1 cellular context compared by ENCODE assay signal in the genomic region with DNA sequence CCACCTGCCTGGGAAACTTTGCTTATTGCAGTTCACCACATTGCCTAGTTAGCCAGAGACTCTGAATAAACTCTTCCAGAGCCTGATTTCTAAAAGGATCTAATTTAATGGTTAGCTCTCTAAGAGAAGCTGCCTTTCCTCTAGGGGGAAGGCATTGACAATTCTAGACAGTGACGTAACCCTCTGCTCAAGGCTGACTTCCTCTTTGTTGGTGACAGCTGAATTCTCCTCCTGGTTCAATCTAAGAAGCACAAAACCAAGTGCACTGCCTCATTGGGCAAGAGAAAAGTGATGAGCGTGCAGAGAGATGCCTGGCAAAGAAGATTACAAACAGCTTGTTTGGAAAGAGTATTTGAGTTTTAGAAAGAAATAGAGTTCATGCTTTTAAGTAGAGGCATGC.
A peak's percentile ranks its signal among the peaks of the same experiment; 100 is the strongest.
TF ChIP-seq lines count a peak whose summit lies in the region.

No MANE protein-coding gene starts in this region.

TF ChIP-seq in K562, 482 proteins besides CTCF, POLR2A, EP300 and RAD21 (continued from another document and continues in another):
- TF ChIP-seq, protein P1, sequence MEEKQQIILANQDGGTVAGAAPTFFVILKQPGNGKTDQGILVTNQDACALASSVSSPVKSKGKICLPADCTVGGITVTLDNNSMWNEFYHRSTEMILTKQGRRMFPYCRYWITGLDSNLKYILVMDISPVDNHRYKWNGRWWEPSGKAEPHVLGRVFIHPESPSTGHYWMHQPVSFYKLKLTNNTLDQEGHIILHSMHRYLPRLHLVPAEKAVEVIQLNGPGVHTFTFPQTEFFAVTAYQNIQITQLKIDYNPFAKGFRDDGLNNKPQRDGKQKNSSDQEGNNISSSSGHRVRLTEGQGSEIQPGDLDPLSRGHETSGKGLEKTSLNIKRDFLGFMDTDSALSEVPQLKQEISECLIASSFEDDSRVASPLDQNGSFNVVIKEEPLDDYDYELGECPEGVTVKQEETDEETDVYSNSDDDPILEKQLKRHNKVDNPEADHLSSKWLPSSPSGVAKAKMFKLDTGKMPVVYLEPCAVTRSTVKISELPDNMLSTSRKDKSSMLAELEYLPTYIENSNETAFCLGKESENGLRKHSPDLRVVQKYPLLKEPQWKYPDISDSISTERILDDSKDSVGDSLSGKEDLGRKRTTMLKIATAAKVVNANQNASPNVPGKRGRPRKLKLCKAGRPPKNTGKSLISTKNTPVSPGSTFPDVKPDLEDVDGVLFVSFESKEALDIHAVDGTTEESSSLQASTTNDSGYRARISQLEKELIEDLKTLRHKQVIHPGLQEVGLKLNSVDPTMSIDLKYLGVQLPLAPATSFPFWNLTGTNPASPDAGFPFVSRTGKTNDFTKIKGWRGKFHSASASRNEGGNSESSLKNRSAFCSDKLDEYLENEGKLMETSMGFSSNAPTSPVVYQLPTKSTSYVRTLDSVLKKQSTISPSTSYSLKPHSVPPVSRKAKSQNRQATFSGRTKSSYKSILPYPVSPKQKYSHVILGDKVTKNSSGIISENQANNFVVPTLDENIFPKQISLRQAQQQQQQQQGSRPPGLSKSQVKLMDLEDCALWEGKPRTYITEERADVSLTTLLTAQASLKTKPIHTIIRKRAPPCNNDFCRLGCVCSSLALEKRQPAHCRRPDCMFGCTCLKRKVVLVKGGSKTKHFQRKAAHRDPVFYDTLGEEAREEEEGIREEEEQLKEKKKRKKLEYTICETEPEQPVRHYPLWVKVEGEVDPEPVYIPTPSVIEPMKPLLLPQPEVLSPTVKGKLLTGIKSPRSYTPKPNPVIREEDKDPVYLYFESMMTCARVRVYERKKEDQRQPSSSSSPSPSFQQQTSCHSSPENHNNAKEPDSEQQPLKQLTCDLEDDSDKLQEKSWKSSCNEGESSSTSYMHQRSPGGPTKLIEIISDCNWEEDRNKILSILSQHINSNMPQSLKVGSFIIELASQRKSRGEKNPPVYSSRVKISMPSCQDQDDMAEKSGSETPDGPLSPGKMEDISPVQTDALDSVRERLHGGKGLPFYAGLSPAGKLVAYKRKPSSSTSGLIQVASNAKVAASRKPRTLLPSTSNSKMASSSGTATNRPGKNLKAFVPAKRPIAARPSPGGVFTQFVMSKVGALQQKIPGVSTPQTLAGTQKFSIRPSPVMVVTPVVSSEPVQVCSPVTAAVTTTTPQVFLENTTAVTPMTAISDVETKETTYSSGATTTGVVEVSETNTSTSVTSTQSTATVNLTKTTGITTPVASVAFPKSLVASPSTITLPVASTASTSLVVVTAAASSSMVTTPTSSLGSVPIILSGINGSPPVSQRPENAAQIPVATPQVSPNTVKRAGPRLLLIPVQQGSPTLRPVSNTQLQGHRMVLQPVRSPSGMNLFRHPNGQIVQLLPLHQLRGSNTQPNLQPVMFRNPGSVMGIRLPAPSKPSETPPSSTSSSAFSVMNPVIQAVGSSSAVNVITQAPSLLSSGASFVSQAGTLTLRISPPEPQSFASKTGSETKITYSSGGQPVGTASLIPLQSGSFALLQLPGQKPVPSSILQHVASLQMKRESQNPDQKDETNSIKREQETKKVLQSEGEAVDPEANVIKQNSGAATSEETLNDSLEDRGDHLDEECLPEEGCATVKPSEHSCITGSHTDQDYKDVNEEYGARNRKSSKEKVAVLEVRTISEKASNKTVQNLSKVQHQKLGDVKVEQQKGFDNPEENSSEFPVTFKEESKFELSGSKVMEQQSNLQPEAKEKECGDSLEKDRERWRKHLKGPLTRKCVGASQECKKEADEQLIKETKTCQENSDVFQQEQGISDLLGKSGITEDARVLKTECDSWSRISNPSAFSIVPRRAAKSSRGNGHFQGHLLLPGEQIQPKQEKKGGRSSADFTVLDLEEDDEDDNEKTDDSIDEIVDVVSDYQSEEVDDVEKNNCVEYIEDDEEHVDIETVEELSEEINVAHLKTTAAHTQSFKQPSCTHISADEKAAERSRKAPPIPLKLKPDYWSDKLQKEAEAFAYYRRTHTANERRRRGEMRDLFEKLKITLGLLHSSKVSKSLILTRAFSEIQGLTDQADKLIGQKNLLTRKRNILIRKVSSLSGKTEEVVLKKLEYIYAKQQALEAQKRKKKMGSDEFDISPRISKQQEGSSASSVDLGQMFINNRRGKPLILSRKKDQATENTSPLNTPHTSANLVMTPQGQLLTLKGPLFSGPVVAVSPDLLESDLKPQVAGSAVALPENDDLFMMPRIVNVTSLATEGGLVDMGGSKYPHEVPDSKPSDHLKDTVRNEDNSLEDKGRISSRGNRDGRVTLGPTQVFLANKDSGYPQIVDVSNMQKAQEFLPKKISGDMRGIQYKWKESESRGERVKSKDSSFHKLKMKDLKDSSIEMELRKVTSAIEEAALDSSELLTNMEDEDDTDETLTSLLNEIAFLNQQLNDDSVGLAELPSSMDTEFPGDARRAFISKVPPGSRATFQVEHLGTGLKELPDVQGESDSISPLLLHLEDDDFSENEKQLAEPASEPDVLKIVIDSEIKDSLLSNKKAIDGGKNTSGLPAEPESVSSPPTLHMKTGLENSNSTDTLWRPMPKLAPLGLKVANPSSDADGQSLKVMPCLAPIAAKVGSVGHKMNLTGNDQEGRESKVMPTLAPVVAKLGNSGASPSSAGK (IDR thresholded peaks at IDR 0.05): no peak
- TF ChIP-seq ZNF239 (CRISPR knock-in tag; IDR thresholded peaks at IDR 0.05): no peak
- no peak for TF ChIP-seq CBX5 (IDR thresholded peaks at IDR 0.05; ENCODE audit: borderline replicate concordance, low read depth)
- TF ChIP-seq ZNF431 (CRISPR knock-in tag; IDR thresholded peaks at IDR 0.05): no peak
- no peak for TF ChIP-seq ZFP36 (IDR thresholded peaks at IDR 0.05; ENCODE audit: low read depth, low read length, partially characterized antibody)
- TF ChIP-seq, protein P2, sequence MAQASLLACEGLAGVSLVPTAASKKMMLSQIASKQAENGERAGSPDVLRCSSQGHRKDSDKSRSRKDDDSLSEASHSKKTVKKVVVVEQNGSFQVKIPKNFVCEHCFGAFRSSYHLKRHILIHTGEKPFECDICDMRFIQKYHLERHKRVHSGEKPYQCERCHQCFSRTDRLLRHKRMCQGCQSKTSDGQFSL (CRISPR knock-in tag; IDR thresholded peaks at IDR 0.05): no peak
- TF ChIP-seq, protein P2 (tag; IDR thresholded peaks at IDR 0.05): no peak
- TF ChIP-seq, protein P3, sequence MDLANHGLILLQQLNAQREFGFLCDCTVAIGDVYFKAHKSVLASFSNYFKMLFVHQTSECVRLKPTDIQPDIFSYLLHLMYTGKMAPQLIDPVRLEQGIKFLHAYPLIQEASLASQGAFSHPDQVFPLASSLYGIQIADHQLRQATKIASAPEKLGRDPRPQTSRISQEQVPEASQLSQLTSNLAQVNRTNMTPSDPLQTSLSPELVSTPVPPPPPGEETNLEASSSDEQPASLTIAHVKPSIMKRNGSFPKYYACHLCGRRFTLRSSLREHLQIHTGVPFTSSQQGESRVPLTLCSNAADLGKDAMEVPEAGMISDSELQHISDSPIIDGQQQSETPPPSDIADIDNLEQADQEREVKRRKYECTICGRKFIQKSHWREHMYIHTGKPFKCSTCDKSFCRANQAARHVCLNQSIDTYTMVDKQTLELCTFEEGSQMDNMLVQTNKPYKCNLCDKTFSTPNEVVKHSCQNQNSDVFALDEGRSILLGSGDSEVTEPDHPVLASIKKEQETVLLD (IDR thresholded peaks at IDR 0.05): no peak
- peak; percentile 62; the same call in 1 of the 2 replicates for TF ChIP-seq JUND (IDR thresholded peaks at IDR 0.05; ENCODE audit: borderline replicate concordance, low read depth, low read length)
- TF ChIP-seq JUND (tag; IDR thresholded peaks at IDR 0.05; ENCODE audit: borderline replicate concordance, low read depth, low read length): peak; percentile 71; the same call in 1 of the 3 replicates
- TF ChIP-seq FOXK1 (CRISPR knock-in tag; IDR thresholded peaks at IDR 0.05; ENCODE audit: borderline replicate concordance): no peak
- TF ChIP-seq, protein P4, sequence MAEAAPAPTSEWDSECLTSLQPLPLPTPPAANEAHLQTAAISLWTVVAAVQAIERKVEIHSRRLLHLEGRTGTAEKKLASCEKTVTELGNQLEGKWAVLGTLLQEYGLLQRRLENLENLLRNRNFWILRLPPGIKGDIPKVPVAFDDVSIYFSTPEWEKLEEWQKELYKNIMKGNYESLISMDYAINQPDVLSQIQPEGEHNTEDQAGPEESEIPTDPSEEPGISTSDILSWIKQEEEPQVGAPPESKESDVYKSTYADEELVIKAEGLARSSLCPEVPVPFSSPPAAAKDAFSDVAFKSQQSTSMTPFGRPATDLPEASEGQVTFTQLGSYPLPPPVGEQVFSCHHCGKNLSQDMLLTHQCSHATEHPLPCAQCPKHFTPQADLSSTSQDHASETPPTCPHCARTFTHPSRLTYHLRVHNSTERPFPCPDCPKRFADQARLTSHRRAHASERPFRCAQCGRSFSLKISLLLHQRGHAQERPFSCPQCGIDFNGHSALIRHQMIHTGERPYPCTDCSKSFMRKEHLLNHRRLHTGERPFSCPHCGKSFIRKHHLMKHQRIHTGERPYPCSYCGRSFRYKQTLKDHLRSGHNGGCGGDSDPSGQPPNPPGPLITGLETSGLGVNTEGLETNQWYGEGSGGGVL (CRISPR knock-in tag; IDR thresholded peaks at IDR 0.05): no peak
- TF ChIP-seq, protein P5, sequence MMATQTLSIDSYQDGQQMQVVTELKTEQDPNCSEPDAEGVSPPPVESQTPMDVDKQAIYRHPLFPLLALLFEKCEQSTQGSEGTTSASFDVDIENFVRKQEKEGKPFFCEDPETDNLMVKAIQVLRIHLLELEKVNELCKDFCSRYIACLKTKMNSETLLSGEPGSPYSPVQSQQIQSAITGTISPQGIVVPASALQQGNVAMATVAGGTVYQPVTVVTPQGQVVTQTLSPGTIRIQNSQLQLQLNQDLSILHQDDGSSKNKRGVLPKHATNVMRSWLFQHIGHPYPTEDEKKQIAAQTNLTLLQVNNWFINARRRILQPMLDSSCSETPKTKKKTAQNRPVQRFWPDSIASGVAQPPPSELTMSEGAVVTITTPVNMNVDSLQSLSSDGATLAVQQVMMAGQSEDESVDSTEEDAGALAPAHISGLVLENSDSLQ (IDR thresholded peaks at IDR 0.05): peak; percentile 46
- no peak for TF ChIP-seq RBM17 (IDR thresholded peaks at IDR 0.05; ENCODE audit: borderline replicate concordance, low read depth, low read length)
- TF ChIP-seq ATF7 (IDR thresholded peaks at IDR 0.05): peak; percentile 89
- no peak for TF ChIP-seq GATAD2B (IDR thresholded peaks at IDR 0.05; ENCODE audit: borderline replicate concordance)
- TF ChIP-seq ZC3H4 (CRISPR knock-in tag; IDR thresholded peaks at IDR 0.05; ENCODE audit: borderline replicate concordance): no peak
- TF ChIP-seq, protein P6, sequence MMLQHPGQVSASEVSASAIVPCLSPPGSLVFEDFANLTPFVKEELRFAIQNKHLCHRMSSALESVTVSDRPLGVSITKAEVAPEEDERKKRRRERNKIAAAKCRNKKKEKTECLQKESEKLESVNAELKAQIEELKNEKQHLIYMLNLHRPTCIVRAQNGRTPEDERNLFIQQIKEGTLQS (IDR thresholded peaks at IDR 0.05): peak; percentile 82
- TF ChIP-seq, protein P6 (CRISPR knock-in tag; conservative IDR thresholded peaks at IDR 0.05): no peak
- TF ChIP-seq MEIS2 (IDR thresholded peaks at IDR 0.05; ENCODE audit: partially characterized antibody): no peak
- TF ChIP-seq JUN (IDR thresholded peaks at IDR 0.05; ENCODE audit: borderline replicate concordance, low read depth, low read length): no peak
- TF ChIP-seq JUN (CRISPR knock-in tag; IDR thresholded peaks at IDR 0.05; ENCODE audit: borderline replicate concordance): peak; percentile 38; the same call in 1 of the 2 replicates
- TF ChIP-seq SRSF1 (IDR thresholded peaks at IDR 0.05; ENCODE audit: low read depth, low read length): no peak
- TF ChIP-seq, protein P7, sequence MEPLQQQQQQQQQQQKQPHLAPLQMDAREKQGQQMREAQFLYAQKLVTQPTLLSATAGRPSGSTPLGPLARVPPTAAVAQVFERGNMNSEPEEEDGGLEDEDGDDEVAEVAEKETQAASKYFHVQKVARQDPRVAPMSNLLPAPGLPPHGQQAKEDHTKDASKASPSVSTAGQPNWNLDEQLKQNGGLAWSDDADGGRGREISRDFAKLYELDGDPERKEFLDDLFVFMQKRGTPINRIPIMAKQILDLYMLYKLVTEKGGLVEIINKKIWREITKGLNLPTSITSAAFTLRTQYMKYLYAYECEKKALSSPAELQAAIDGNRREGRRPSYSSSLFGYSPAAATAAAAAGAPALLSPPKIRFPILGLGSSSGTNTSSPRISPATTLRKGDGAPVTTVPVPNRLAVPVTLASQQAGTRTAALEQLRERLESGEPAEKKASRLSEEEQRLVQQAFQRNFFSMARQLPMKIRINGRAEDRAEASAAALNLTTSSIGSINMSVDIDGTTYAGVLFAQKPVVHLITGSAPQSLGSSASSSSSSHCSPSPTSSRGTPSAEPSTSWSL (CRISPR knock-in tag; IDR thresholded peaks at IDR 0.05; ENCODE audit: borderline replicate concordance): no peak
- no peak for TF ChIP-seq CSDE1 (IDR thresholded peaks at IDR 0.05)
- TF ChIP-seq, protein P8, sequence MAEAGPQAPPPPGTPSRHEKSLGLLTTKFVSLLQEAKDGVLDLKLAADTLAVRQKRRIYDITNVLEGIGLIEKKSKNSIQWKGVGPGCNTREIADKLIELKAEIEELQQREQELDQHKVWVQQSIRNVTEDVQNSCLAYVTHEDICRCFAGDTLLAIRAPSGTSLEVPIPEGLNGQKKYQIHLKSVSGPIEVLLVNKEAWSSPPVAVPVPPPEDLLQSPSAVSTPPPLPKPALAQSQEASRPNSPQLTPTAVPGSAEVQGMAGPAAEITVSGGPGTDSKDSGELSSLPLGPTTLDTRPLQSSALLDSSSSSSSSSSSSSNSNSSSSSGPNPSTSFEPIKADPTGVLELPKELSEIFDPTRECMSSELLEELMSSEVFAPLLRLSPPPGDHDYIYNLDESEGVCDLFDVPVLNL (CRISPR knock-in tag; IDR thresholded peaks at IDR 0.05; ENCODE audit: low read depth): no peak
- no peak for TF ChIP-seq TGIF2 (CRISPR knock-in tag; IDR thresholded peaks at IDR 0.05)
- no peak for TF ChIP-seq ZNF79 (CRISPR knock-in tag; IDR thresholded peaks at IDR 0.05; ENCODE audit: low read depth)
- TF ChIP-seq HDAC3 (IDR thresholded peaks at IDR 0.05; ENCODE audit: borderline replicate concordance, partially characterized antibody): no peak
- TF ChIP-seq, protein P9, sequence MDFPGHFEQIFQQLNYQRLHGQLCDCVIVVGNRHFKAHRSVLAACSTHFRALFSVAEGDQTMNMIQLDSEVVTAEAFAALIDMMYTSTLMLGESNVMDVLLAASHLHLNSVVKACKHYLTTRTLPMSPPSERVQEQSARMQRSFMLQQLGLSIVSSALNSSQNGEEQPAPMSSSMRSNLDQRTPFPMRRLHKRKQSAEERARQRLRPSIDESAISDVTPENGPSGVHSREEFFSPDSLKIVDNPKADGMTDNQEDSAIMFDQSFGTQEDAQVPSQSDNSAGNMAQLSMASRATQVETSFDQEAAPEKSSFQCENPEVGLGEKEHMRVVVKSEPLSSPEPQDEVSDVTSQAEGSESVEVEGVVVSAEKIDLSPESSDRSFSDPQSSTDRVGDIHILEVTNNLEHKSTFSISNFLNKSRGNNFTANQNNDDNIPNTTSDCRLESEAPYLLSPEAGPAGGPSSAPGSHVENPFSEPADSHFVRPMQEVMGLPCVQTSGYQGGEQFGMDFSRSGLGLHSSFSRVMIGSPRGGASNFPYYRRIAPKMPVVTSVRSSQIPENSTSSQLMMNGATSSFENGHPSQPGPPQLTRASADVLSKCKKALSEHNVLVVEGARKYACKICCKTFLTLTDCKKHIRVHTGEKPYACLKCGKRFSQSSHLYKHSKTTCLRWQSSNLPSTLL (IDR thresholded peaks at IDR 0.05): no peak
- TF ChIP-seq ATF1 (CRISPR knock-in tag; IDR thresholded peaks at IDR 0.05): no peak
- TF ChIP-seq ATF1 (tag; IDR thresholded peaks at IDR 0.05): peak; percentile 55
- TF ChIP-seq CEBPB (tag; IDR thresholded peaks at IDR 0.05): peak; percentile 38; the same call in 1 of the 2 replicates
- TF ChIP-seq ZNF668 (CRISPR knock-in tag; IDR thresholded peaks at IDR 0.05): no peak
- TF ChIP-seq DACH1 (IDR thresholded peaks at IDR 0.05; ENCODE audit: partially characterized antibody): no peak
